Comparison of ENCODE assay signal across 16 cellular contexts in the genomic region with DNA sequence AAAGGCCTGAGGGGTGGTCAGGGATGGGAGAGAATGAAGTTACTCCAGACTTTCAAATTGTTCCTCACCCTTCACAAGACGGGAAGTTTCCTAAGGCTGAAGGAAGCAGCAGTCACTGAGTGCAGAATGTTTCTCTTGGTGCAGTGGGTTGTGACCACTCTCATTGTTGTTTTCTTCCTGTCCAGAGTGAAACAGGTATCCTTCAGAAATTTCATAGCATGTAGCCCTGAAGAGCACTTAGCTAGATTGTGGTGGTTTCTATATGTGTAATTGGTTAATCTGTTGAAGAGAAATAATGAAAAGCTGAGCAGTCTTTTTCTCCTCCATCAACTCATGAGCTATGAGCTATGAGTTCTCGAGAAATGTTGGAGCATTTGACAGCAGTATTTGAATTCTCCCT.
DNase-seq lines count a peak whose midpoint lies in the region; ATAC-seq and TF ChIP-seq lines count a peak whose summit lies in the region.
"Had no signal": no experiment of that assay in that cellular context is flagged by ENCODE, and none has a peak within 500 bp of the region (broad histone marks: within the 10 kb centered on the region; RNA-seq: fewer than 3 reads in every experiment).

No MANE protein-coding gene starts in this region.

- POLR2A ChIA-PET in RWPE1 (lab: Yijun Ruan, JAX; ENCODE audit: low non-redundant PET) = no interaction called here

- H3K36me3 Mint-ChIP-seq in stimulated activated effector memory CD8-positive, alpha-beta T cell treated with anti-CD3 and anti-CD28 coated beads, Interleukin-12 subunit alpha, Interleukin-12 subunit beta, amount 100 ng/mL, for 72 hours = no peaks in the 10 kb centered on the region

- DNase-seq in NCI-H2171 treated with DMSO at 0.1 percent for 48 hours (lab: John Stamatoyannopoulos, UW) (no peak), RWPE1 (ENCODE audit: low spot score) (no peak), NCI-H2081 (lab: John Stamatoyannopoulos, UW) (no peak)
- no peak for DNase-seq in stimulated activated effector memory CD8-positive, alpha-beta T cell treated with anti-CD3 and anti-CD28 coated beads, Interleukin-12 subunit alpha, Interleukin-12 subunit beta, amount 100 ng/mL, for 72 hours (ENCODE audit: low spot score in 2 of 2)
- DNase-seq: activated naive CD4-positive, alpha-beta T cell treated with anti-CD3 and anti-CD28 coated beads for 36 hours; brain microvascular endothelial cell; foreskin melanocyte; mesenchymal stem cell; NCI-H2081 treated with DMSO at 0.1 percent for 48 hours; NK-92 treated with Interleukin-12 subunit alpha and Interleukin-12 subunit beta, amount 100 ng/mL, for 24 hours; right lobe of liver; stimulated activated naive CD8-positive, alpha-beta T cell treated with anti-CD3 and anti-CD28 coated beads, Interleukin-15, Interleukin-2, amounts not matched to agents 100 U/mL and 50 U/mL, for 24 hours had no signal

- peaks cover 13% of the 10 kb centered on the region for H3K4me1 Mint-ChIP-seq in stimulated activated effector memory CD8-positive, alpha-beta T cell treated with anti-CD3 and anti-CD28 coated beads, Interleukin-12 subunit alpha, Interleukin-12 subunit beta, amount 100 ng/mL, for 72 hours

- CTCF ChIA-PET in RWPE1 (lab: Yijun Ruan, JAX) = interaction anchor here (0.5 to 1.0 kb wide), 2 partner anchors 10 to 21 kb away, joined by 3 to 4 read pairs; no protein-coding TSS in a partner anchor

- H3K9me3 Mint-ChIP-seq in stimulated activated effector memory CD8-positive, alpha-beta T cell treated with anti-CD3 and anti-CD28 coated beads, Interleukin-12 subunit alpha, Interleukin-12 subunit beta, amount 100 ng/mL, for 72 hours = no peaks in the 10 kb centered on the region
- H3K9me3 Mint-ChIP-seq: activated naive CD4-positive, alpha-beta T cell treated with anti-CD3 and anti-CD28 coated beads for 36 hours had no signal

- no peak overlapping the region for H3K27ac Mint-ChIP-seq in stimulated activated effector memory CD8-positive, alpha-beta T cell treated with anti-CD3 and anti-CD28 coated beads, Interleukin-12 subunit alpha, Interleukin-12 subunit beta, amount 100 ng/mL, for 72 hours
- H3K27ac Mint-ChIP-seq: activated naive CD4-positive, alpha-beta T cell treated with anti-CD3 and anti-CD28 coated beads for 36 hours had no signal

- no peak overlapping the region for H3K4me3 Mint-ChIP-seq in stimulated activated effector memory CD8-positive, alpha-beta T cell treated with anti-CD3 and anti-CD28 coated beads, Interleukin-12 subunit alpha, Interleukin-12 subunit beta, amount 100 ng/mL, for 72 hours
- H3K4me3 Mint-ChIP-seq: activated naive CD4-positive, alpha-beta T cell treated with anti-CD3 and anti-CD28 coated beads for 36 hours had no signal

- ATAC-seq in GM18519 (IDR thresholded peaks at IDR 0.05; ENCODE audit: low FRiP score, unreplicated experiment) (peak; percentile 78), GM21447 (IDR thresholded peaks at IDR 0.05; ENCODE audit: unreplicated experiment) (peak; percentile 75), HG02981 (IDR thresholded peaks at IDR 0.05; ENCODE audit: unreplicated experiment) (peak; percentile 39), HG03575 (IDR thresholded peaks at IDR 0.05; ENCODE audit: extremely low read depth, insufficient number of reproducible peaks, low FRiP score, unreplicated experiment) (peak; percentile 37)
- no peak for ATAC-seq in stimulated activated effector memory CD8-positive, alpha-beta T cell treated with anti-CD3 and anti-CD28 coated beads, Interleukin-12 subunit alpha, Interleukin-12 subunit beta, amount 100 ng/mL, for 72 hours
- ATAC-seq: right lobe of liver; stimulated activated naive CD8-positive, alpha-beta T cell treated with anti-CD3 and anti-CD28 coated beads, Interleukin-15, Interleukin-2, amounts not matched to agents 100 U/mL and 50 U/mL, for 24 hours had no signal

- H3K27ac ChIP-seq in RWPE1 = no peak overlapping the region
- H3K27ac ChIP-seq: brain microvascular endothelial cell, right lobe of liver had no signal

- TF ChIP-seq CTCF in RWPE1 (conservative IDR thresholded peaks at IDR 0.05; ENCODE audit: low read depth) = no peak
